In genomic region chr3:5568451-5568850, GRCh38 we compare ENCODE assay signal across 12 cellular contexts.
DNase-seq lines count a peak whose midpoint lies in the region; ATAC-seq and TF ChIP-seq lines count a peak whose summit lies in the region.
"Had no signal": no experiment of that assay in that cellular context is flagged by ENCODE, and none has a peak within 500 bp of the region (broad histone marks: within the 10 kb centered on the region; RNA-seq: fewer than 3 reads in every experiment).

No MANE protein-coding gene starts in this region.

- no peaks in the 10 kb centered on the region for H3K36me3 Mint-ChIP-seq in activated T-cell treated with anti-CD3 and anti-CD28 coated beads, Interleukin-2, amount 50 U/mL, for 72 hours (ENCODE audit: insufficient read depth in 2 of 2)
- H3K36me3 Mint-ChIP-seq: brain had no signal

- ATAC-seq in RWPE2 (ENCODE audit: low read depth) (no peak), mucosa of descending colon (peak; percentile 86), GM18861 (IDR thresholded peaks at IDR 0.05; ENCODE audit: unreplicated experiment) (no peak)
- no peak for ATAC-seq in activated T-cell treated with anti-CD3 and anti-CD28 coated beads, Interleukin-2, amount 50 U/mL, for 72 hours (replicated peaks in 1 of 2)
- ATAC-seq: activated T-helper 17 cell treated with anti-CD3 and anti-CD28 coated beads, Interleukin-2, amount 50 U/mL, for 72 hours had no signal

- peaks cover 2 to 4% of the 10 kb centered on the region in 2 donors for H3K9me3 Mint-ChIP-seq in activated T-cell treated with anti-CD3 and anti-CD28 coated beads, Interleukin-2, amount 50 U/mL, for 72 hours
- H3K9me3 Mint-ChIP-seq: activated T-helper 17 cell treated with anti-CD3 and anti-CD28 coated beads, Interleukin-2, amount 50 U/mL, for 72 hours had no signal

- TF ChIP-seq CTCF in RWPE2 (IDR thresholded peaks at IDR 0.05; ENCODE audit: poor library complexity, severe bottlenecking), result peak; percentile 35
- no peak for TF ChIP-seq CTCF in mucosa of descending colon (IDR thresholded peaks at IDR 0.05)

- H3K4me3 ChIP-seq in RWPE2 (ENCODE audit: severe bottlenecking), result no peak overlapping the region
- no peak overlapping the region for H3K4me3 ChIP-seq in mucosa of descending colon
- H3K4me3 ChIP-seq: right atrium auricular region had no signal

- peaks cover 2% of the 10 kb centered on the region for H3K4me1 Mint-ChIP-seq in activated T-cell treated with anti-CD3 and anti-CD28 coated beads, Interleukin-2, amount 50 U/mL, for 72 hours (ENCODE audit: low read depth)
- H3K4me1 Mint-ChIP-seq: activated T-helper 17 cell treated with anti-CD3 and anti-CD28 coated beads, Interleukin-2, amount 50 U/mL, for 72 hours; brain had no signal

- no peaks in the 10 kb centered on the region for H3K36me3 ChIP-seq in RWPE2 (ENCODE audit: low read depth)
- no peaks in the 10 kb centered on the region for H3K36me3 ChIP-seq in mucosa of descending colon (ENCODE audit: low read depth)
- H3K36me3 ChIP-seq: right atrium auricular region had no signal

- DNase-seq in DMS53 (lab: John Stamatoyannopoulos, UW) (peak; percentile 2), DMS53 treated with DMSO at 0.1 percent for 48 hours (lab: John Stamatoyannopoulos, UW; ENCODE audit: unreplicated experiment) (no peak), HEK293T (ENCODE audit: extremely low spot score) (no peak), RWPE2 (ENCODE audit: low spot score) (no peak), mucosa of descending colon (peak in 1 of 3 donors; percentile 74), ureter (ENCODE audit: low spot score) (no peak)
- no peak for DNase-seq in activated T-cell treated with anti-CD3 and anti-CD28 coated beads, Interleukin-2, amount 50 U/mL, for 72 hours
- DNase-seq: NCI-H187 had no signal

- POLR2A ChIA-PET in HEK293T (lab: Yijun Ruan, JAX), result no interaction called here

- H3K27me3 ChIP-seq in RWPE2 (ENCODE audit: insufficient read depth, poor library complexity, severe bottlenecking), result no peaks in the 10 kb centered on the region
- H3K27me3 ChIP-seq: right atrium auricular region had no signal

- no peaks in the 10 kb centered on the region for H3K27me3 Mint-ChIP-seq in activated T-cell treated with anti-CD3 and anti-CD28 coated beads, Interleukin-2, amount 50 U/mL, for 72 hours (ENCODE audit: low read depth)

- CTCF ChIA-PET in HEK293T (lab: Yijun Ruan, JAX), result no interaction called here

- H3K9me3 ChIP-seq in RWPE2 (ENCODE audit: severe bottlenecking) (no peaks in the 10 kb centered on the region), mucosa of descending colon (no peaks in the 10 kb centered on the region)
- H3K9me3 ChIP-seq: right atrium auricular region had no signal

- intact Hi-C loops in mucosa of descending colon (cut with DNase I, micrococcal nuclease), result no loop called here

- no peak overlapping the region for H3K27ac ChIP-seq in RWPE2 (ENCODE audit: poor library complexity, severe bottlenecking)
- H3K27ac ChIP-seq: right atrium auricular region had no signal

- no peaks in the 10 kb centered on the region for H3K4me1 ChIP-seq in RWPE2 (ENCODE audit: insufficient read depth, poor library complexity, severe bottlenecking)
- H3K4me1 ChIP-seq in mucosa of descending colon (ENCODE audit: low read depth), result no peaks in the 10 kb centered on the region
- H3K4me1 ChIP-seq: right atrium auricular region had no signal

- no peak overlapping the region for H3K27ac Mint-ChIP-seq in activated T-cell treated with anti-CD3 and anti-CD28 coated beads, Interleukin-2, amount 50 U/mL, for 72 hours
- H3K27ac Mint-ChIP-seq: activated T-helper 17 cell treated with anti-CD3 and anti-CD28 coated beads, Interleukin-2, amount 50 U/mL, for 72 hours; brain had no signal

- no peak overlapping the region for H3K4me3 Mint-ChIP-seq in activated T-cell treated with anti-CD3 and anti-CD28 coated beads, Interleukin-2, amount 50 U/mL, for 72 hours
- H3K4me3 Mint-ChIP-seq: activated T-helper 17 cell treated with anti-CD3 and anti-CD28 coated beads, Interleukin-2, amount 50 U/mL, for 72 hours; brain had no signal

TF ChIP-seq in HEK293T, 16 proteins besides CTCF, POLR2A, EP300 and RAD21:
- TF ChIP-seq FOXA1 (IDR thresholded peaks at IDR 0.05), result no peak
- no peak for TF ChIP-seq CTBP1 (IDR thresholded peaks at IDR 0.05; ENCODE audit: borderline replicate concordance)
- TF ChIP-seq, protein P1, sequence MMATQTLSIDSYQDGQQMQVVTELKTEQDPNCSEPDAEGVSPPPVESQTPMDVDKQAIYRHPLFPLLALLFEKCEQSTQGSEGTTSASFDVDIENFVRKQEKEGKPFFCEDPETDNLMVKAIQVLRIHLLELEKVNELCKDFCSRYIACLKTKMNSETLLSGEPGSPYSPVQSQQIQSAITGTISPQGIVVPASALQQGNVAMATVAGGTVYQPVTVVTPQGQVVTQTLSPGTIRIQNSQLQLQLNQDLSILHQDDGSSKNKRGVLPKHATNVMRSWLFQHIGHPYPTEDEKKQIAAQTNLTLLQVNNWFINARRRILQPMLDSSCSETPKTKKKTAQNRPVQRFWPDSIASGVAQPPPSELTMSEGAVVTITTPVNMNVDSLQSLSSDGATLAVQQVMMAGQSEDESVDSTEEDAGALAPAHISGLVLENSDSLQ (IDR thresholded peaks at IDR 0.05), result peak; percentile 35
